Comparison of ENCODE assay signal across 8 cellular contexts in the genomic region with DNA sequence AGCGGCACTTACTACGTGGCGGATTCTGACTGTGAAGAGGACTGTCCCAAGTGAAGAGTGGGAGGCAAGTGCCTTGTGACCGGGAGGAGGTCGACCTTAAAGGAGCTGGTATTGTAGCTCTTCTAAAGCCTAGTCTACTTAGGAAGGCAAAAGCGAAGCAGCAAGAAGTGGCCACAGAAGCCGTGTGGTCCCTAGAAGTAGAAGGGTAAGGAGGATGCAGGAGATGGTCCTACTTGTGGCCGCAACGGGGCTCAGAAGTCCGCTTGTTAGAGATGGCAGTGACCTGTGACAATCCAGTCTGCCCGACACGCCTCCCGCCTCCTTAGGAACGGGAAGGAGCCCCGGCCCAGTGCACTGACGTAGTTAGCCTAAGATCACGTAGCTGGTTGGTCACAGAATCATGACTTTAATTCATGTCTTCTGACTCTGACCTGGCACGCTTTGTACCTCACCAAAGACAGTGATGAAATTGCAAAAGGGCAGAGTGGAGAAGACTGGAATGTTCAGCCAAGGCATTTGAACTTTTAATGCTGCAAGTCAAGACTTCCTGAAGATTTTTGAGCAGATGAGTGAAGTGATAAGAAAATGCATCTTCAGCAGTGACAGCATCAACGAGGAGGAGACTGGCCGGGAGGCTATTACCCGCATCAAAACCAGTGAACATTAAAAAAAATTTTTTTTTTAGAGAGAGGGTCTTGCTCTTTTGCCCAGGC. TPM values are rescaled to one million over a fixed set of nuclear protein-coding genes. Genes with fewer than 3 reads are reported as not detected.
DNase-seq lines count a peak whose midpoint lies in the region; ATAC-seq, FAIRE-seq and TF ChIP-seq lines count a peak whose summit lies in the region.

No MANE protein-coding gene starts in this region.

- no peak overlapping the region for H3K56ac ChIP-seq in H1 (replicated peaks; ENCODE audit: insufficient read length, low read depth, low read length)

- ATAC-seq in GM18861 (IDR thresholded peaks at IDR 0.05; ENCODE audit: unreplicated experiment) (peak; percentile 24), HG03064 (IDR thresholded peaks at IDR 0.05; ENCODE audit: low read depth, unreplicated experiment) (peak; percentile 33)

- no peak for TF ChIP-seq CTCF in H1 (IDR thresholded peaks at IDR 0.05; ENCODE audit: control extremely low read depth in 1 of 3, insufficient read depth in 1 of 3, low read depth in 1 of 3, low read length in 3 of 3)

- DNase-seq in AG08395 (ENCODE audit: low spot score) (peak; percentile 86), NCI-H69 (lab: John Stamatoyannopoulos, UW) (peak; percentile 68), H1 (ENCODE audit: low read depth in 1 of 2, low spot score in 2 of 2) (peak; percentile 58 to 83)
- peak; percentile 93 for DNase-seq in activated CD4-positive, alpha-beta memory T cell treated with anti-CD3 and anti-CD28 coated beads for 36 hours
- DNase-seq in stimulated activated CD8-positive, alpha-beta memory T cell treated with anti-CD3 and anti-CD28 coated beads, Interleukin-2, amount 100 ng/mL, for 48 hours (ENCODE audit: low read depth in 2 of 2): peak; percentile 68 to 79

- H2AFZ ChIP-seq in H1 (ENCODE audit: low read length): peak overlapping the region; percentile 56

- H3K27me3 ChIP-seq in H1 (replicated peaks in 1 of 4; ENCODE audit: control insufficient read depth in 3 of 4, extremely low read depth in 1 of 4, insufficient read depth in 3 of 4, low read length in 3 of 4): no peaks in the 10 kb centered on the region

- peaks cover 16% of the 10 kb centered on the region for H3K4me1 Mint-ChIP-seq in activated CD4-positive, alpha-beta memory T cell treated with anti-CD3 and anti-CD28 coated beads for 36 hours (ENCODE audit: low read depth)

- no peaks in the 10 kb centered on the region; the same call in 1 of the 2 replicates for H3K79me1 ChIP-seq in H1 (ENCODE audit: low read depth, low read length)

- H3K27ac Mint-ChIP-seq in activated CD4-positive, alpha-beta memory T cell treated with anti-CD3 and anti-CD28 coated beads for 36 hours: no peak overlapping the region

- intact Hi-C loops in activated CD4-positive, alpha-beta memory T cell treated with anti-CD3 and anti-CD28 coated beads for 36 hours (cut with micrococcal nuclease): loop anchor here (1.0 to 5.0 kb wide), 5 partner anchors 10 to 63 kb away; a partner anchor contains a TSS

- CTCF ChIA-PET in activated CD4-positive, alpha-beta memory T cell treated with anti-CD3 and anti-CD28 coated beads for 36 hours (lab: Charles Lee): interaction anchor here (0.6 to 2.4 kb wide), 5 partner anchors 42 to 591 kb away, joined by 3 to 8 read pairs (median 5); a partner anchor contains a TSS
- CTCF ChIA-PET in H1 (lab: Charles Lee; ENCODE audit: partially characterized antibody): interaction anchor here (0.8 to 1.6 kb wide), 4 partner anchors 37 to 44 kb away, joined by 3 to 5 read pairs (median 4); no protein-coding TSS in a partner anchor

- H2AK5ac ChIP-seq in H1 (ENCODE audit: low read depth, low read length): no peak overlapping the region; the same call in 1 of the 2 replicates

- H3K4me2 ChIP-seq in H1 (ENCODE audit: insufficient read depth in 1 of 2, low read depth in 2 of 2, low read length in 2 of 2): peak overlapping the region; percentile 88

- no peak overlapping the region for H3K14ac ChIP-seq in H1 (ENCODE audit: insufficient read length)

- peak overlapping the region; percentile 97 for H3K18ac ChIP-seq in H1 (ENCODE audit: extremely low read depth, low read length)

- H3K4ac ChIP-seq in H1 (replicated peaks; ENCODE audit: insufficient read length, low read depth, low read length): peak overlapping the region; percentile 30

- H2BK120ac ChIP-seq in H1 (replicated peaks; ENCODE audit: low read depth, low read length): no peak overlapping the region

- no peaks in the 10 kb centered on the region for H3K36me3 Mint-ChIP-seq in activated CD4-positive, alpha-beta memory T cell treated with anti-CD3 and anti-CD28 coated beads for 36 hours

- no peak overlapping the region for H2BK20ac ChIP-seq in H1 (ENCODE audit: low read length)

- peak; percentile 91 to 92 for TF ChIP-seq POLR2A in H1 (IDR thresholded peaks at IDR 0.05; ENCODE audit: control extremely low read depth in 1 of 2, low read depth in 2 of 2, low read length in 2 of 2)

- H3K9me3 ChIP-seq in H1 (ENCODE audit: insufficient read depth in 2 of 2, low read depth in 1 of 2, low read length in 1 of 2) (no peaks in the 10 kb centered on the region), mesodermal cell (ENCODE audit: control insufficient read depth, low read length) (no peaks in the 10 kb centered on the region)

- peak overlapping the region; percentile 77 for H4K91ac ChIP-seq in H1 (replicated peaks; ENCODE audit: insufficient read length, low read length)

- POLR2A ChIA-PET in activated CD4-positive, alpha-beta memory T cell treated with anti-CD3 and anti-CD28 coated beads for 36 hours (lab: Charles Lee): interaction anchor here (0.6 to 2.3 kb wide), 6 partner anchors 10 to 64 kb away, joined by 3 to 25 read pairs (median 6); a partner anchor contains a TSS
- POLR2A ChIA-PET in H1 (lab: Charles Lee; ENCODE audit: partially characterized antibody): interaction anchor here (0.8 to 3.1 kb wide), 14 partner anchors 9 to 76 kb away, joined by 3 to 10 read pairs (median 6); no protein-coding TSS in a partner anchor

- H3K9ac ChIP-seq in H1 (replicated peaks in 1 of 4; ENCODE audit: extremely low read depth in 1 of 4, low read depth in 3 of 4, low read length in 3 of 4): peak overlapping the region; percentile 62 to 99 (median 82)

- peak overlapping the region; percentile 95 for H4K5ac ChIP-seq in H1 (ENCODE audit: insufficient read length, low read depth, low read length)

- no peak for FAIRE-seq in H1 (lab: Jason Lieb, UNC)

- no peak overlapping the region for H3K23ac ChIP-seq in H1 (ENCODE audit: insufficient read length)

- H3K79me2 ChIP-seq in H1 (ENCODE audit: control insufficient read depth in 1 of 2, insufficient read depth in 2 of 2, low read length in 2 of 2): peaks cover 3 to 33% of the 10 kb centered on the region in 2 experiments; a peak in 3 of 4 replicates

- TF ChIP-seq EP300 in H1 (IDR thresholded peaks at IDR 0.05; ENCODE audit: borderline replicate concordance in 1 of 2, low read depth in 2 of 2, low read length in 2 of 2): peak in 1 of 2 experiments; percentile 42; a peak in 1 of 3 replicates

- no peak overlapping the region for H3K4me3 Mint-ChIP-seq in activated CD4-positive, alpha-beta memory T cell treated with anti-CD3 and anti-CD28 coated beads for 36 hours

- peaks cover 7% of the 10 kb centered on the region; the same call in 1 of the 2 replicates for H3K23me2 ChIP-seq in H1 (ENCODE audit: low read depth, low read length)

- H2BK12ac ChIP-seq in H1 (ENCODE audit: low read depth, low read length): peak overlapping the region; percentile 61; the same call in 1 of the 2 replicates

- H4K20me1 ChIP-seq in H1 (replicated peaks in 1 of 2; ENCODE audit: control insufficient read depth in 1 of 2, insufficient read depth in 2 of 2, low read length in 2 of 2): peaks cover 0 to 2% of the 10 kb centered on the region in 2 experiments

- no peak for TF ChIP-seq RAD21 in H1 (IDR thresholded peaks at IDR 0.05 in 1 of 2, conservative IDR thresholded peaks at IDR 0.05 in 1 of 2; ENCODE audit: low read depth in 2 of 2, low read length in 2 of 2)

- H3K27ac ChIP-seq in H1 (ENCODE audit: low read depth, low read length) (peak overlapping the region; percentile 97), mesodermal cell (ENCODE audit: low read depth, low read length, severe bottlenecking) (peak overlapping the region; percentile 99)

- no peaks in the 10 kb centered on the region for H3K9me3 Mint-ChIP-seq in activated CD4-positive, alpha-beta memory T cell treated with anti-CD3 and anti-CD28 coated beads for 36 hours

- H2BK15ac ChIP-seq in H1 (ENCODE audit: low read length): peak overlapping the region; percentile 62; the same call in 1 of the 2 replicates

- WGBS in H1 (ENCODE audit: extremely low coverage in 1 of 2, insufficient coverage in 1 of 2, insufficient read length in 1 of 2, insufficient replicate concordance in 2 of 2, low coverage in 1 of 2, low lambda C conversion rate in 2 of 2, missing lambda C conversion rate in 1 of 2), 2 experiments: 13% methylated on average over 21 of the region's 21 CpGs; no CpG with 5 or more reads in 1 of the 2 experiments
- WGBS in mesodermal cell (ENCODE audit: insufficient coverage in 2 of 2), 2 experiments: 3% methylated on average over 18 of the region's 21 CpGs

- H3K4me3 ChIP-seq in H1 (ENCODE audit: extremely low read depth in 1 of 4, insufficient read depth in 2 of 4, low read depth in 3 of 4, low read length in 4 of 4) (peak overlapping the region; percentile 54 to 91 (median 72)), mesodermal cell (ENCODE audit: extremely low read depth, insufficient read depth, low read length, poor library complexity, severe bottlenecking) (peak overlapping the region; percentile 50)

- H4K8ac ChIP-seq in H1 (ENCODE audit: extremely low read depth, insufficient read depth, low read length): peak overlapping the region; percentile 91; the same call in 1 of the 2 replicates

- H3K4me1 ChIP-seq in H1 (replicated peaks in 1 of 4; ENCODE audit: control insufficient read depth in 3 of 4, insufficient read depth in 4 of 4, low read length in 3 of 4) (peaks cover 5 to 36% (median 29%) of the 10 kb centered on the region in 4 experiments; a peak in 6 of 7 replicates), mesodermal cell (ENCODE audit: control insufficient read depth, insufficient read depth, low read length, poor library complexity, severe bottlenecking) (peaks cover 4% of the 10 kb centered on the region)

- H2BK5ac ChIP-seq in H1 (ENCODE audit: low read depth, low read length): peak overlapping the region; percentile 95

- H3K36me3 ChIP-seq in H1 (ENCODE audit: control insufficient read depth in 2 of 4, insufficient read depth in 4 of 4, low read length in 3 of 4): no peaks in the 10 kb centered on the region
- H3K36me3 ChIP-seq in mesodermal cell (ENCODE audit: control insufficient read depth, insufficient read depth, low read length): no peaks in the 10 kb centered on the region

- no peaks in the 10 kb centered on the region for H3K27me3 Mint-ChIP-seq in activated CD4-positive, alpha-beta memory T cell treated with anti-CD3 and anti-CD28 coated beads for 36 hours

RNA-seq across cellular contexts. Expression of a gene that starts 0.7 kb away (rescaled TPM):
- 10 to 100 TPM; 14.2 to 15.5 TPM for total RNA-seq in activated CD4-positive, alpha-beta memory T cell treated with anti-CD3 and anti-CD28 coated beads for 36 hours
- 22.7 and 22.8 TPM in 2 replicates for total RNA-seq in H1 (2021; fragmentation: NEBNext Ultra II Directional; extraction: Animal tissue kit (Norgen Biotek cat#: 25700))
- polyA plus RNA-seq in H1 (2011; rRNA removed): 3.3 and 5.8 TPM in 2 replicates
- polyA plus RNA-seq in H1 (2011; cell fraction: cytosol; rRNA removed): 5.4 TPM
- polyA plus RNA-seq in H1 (2011; cell fraction: nucleus; rRNA removed): 4.2 TPM
- polyA plus RNA-seq in H1 (2012, experiment 1 of 2): 13.0 to 21.6 TPM (median 15.6 TPM) in 4 replicates
- polyA plus RNA-seq in H1 (2012, experiment 2 of 2): 0.98 TPM
- polyA plus RNA-seq in H1 (2013, experiment 1 of 2): 22.0 TPM
- 25.2 TPM for polyA plus RNA-seq in H1 (2013, experiment 2 of 2)
- 9.5 and 23.6 TPM in 2 replicates for polyA minus RNA-seq in H1 (2011; rRNA and poly(A)+ RNA removed)
- 8.9 TPM for polyA minus RNA-seq in H1 (2011; cell fraction: cytosol; rRNA and poly(A)+ RNA removed)
- 16.7 TPM for polyA minus RNA-seq in H1 (2011; cell fraction: nucleus; rRNA and poly(A)+ RNA removed)
- polyA plus RNA-seq in mesodermal cell (2013, experiment 1 of 2): 18.8 TPM
- polyA plus RNA-seq in mesodermal cell (2013, experiment 2 of 2): 15.7 TPM

Comparison
In these comparisons a context has a peak if more than half of its experiments do, and no peak if none do; other contexts are left out.
1. Peak in every context shown above with its lines: DNase-seq, ATAC-seq, H3K4me3 ChIP-seq and H3K27ac ChIP-seq.